Comparison of ENCODE assay signal across 1 cellular context in the genomic region with DNA sequence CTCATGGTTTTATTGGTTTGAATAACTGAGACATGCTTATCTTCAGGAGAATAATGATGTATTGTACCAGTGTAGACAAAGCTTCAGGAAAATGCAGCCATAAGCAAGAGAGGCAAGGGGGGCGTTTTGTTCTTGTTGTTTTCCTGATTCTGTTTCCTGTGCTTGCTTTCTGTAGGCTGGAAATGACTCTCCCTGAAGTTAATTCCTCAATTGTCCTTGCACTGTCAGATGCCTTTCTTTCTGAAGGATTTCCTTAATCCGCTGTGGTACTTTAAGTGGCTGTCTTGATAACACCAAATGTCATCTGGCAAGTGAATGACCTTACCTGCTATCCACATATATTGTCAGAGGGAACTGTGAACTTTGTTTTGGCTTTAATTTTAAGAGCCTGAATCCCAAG.
TF ChIP-seq lines count a peak whose summit lies in the region.

No MANE protein-coding gene starts in this region.

TF ChIP-seq in H1, 55 proteins besides CTCF, POLR2A, EP300 and RAD21 (continued from another document):
- TF ChIP-seq CHD7 (IDR thresholded peaks at IDR 0.05; ENCODE audit: insufficient replicate concordance, low read length): no peak
- TF ChIP-seq JUN (IDR thresholded peaks at IDR 0.05; ENCODE audit: low read depth, low read length): no peak
- TF ChIP-seq KDM1A (IDR thresholded peaks at IDR 0.05; ENCODE audit: borderline replicate concordance, low read length): no peak
- TF ChIP-seq CHD1 (IDR thresholded peaks at IDR 0.05; ENCODE audit: low read depth, low read length): no peak
- TF ChIP-seq, protein P1, sequence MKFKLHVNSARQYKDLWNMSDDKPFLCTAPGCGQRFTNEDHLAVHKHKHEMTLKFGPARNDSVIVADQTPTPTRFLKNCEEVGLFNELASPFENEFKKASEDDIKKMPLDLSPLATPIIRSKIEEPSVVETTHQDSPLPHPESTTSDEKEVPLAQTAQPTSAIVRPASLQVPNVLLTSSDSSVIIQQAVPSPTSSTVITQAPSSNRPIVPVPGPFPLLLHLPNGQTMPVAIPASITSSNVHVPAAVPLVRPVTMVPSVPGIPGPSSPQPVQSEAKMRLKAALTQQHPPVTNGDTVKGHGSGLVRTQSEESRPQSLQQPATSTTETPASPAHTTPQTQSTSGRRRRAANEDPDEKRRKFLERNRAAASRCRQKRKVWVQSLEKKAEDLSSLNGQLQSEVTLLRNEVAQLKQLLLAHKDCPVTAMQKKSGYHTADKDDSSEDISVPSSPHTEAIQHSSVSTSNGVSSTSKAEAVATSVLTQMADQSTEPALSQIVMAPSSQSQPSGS (IDR thresholded peaks at IDR 0.05; ENCODE audit: low read length): no peak
- no peak for TF ChIP-seq POU5F1 (IDR thresholded peaks at IDR 0.05; ENCODE audit: low read depth, low read length)
- TF ChIP-seq E2F6 (IDR thresholded peaks at IDR 0.05): no peak
- TF ChIP-seq CBX5 (IDR thresholded peaks at IDR 0.05; ENCODE audit: low read depth, low read length): no peak
- no peak for TF ChIP-seq RBBP5 (IDR thresholded peaks at IDR 0.05; ENCODE audit: borderline replicate concordance, low read depth, low read length)
- TF ChIP-seq TBP (IDR thresholded peaks at IDR 0.05; ENCODE audit: low read depth, low read length): no peak
- no peak for TF ChIP-seq RFX5 (IDR thresholded peaks at IDR 0.05; ENCODE audit: borderline replicate concordance, low read depth, low read length)
- TF ChIP-seq MAFK (IDR thresholded peaks at IDR 0.05; ENCODE audit: low read depth, low read length): no peak
